8 cellular contexts compared by ENCODE assay signal in genomic region chr5:176660860-176661641, GRCh38. TPM values are rescaled to one million over a fixed set of nuclear protein-coding genes. Genes with fewer than 3 reads are reported as not detected.
A peak's percentile ranks its signal among the peaks of the same experiment; 100 is the strongest.
DNase-seq lines count a peak whose midpoint lies in the region; ATAC-seq, FAIRE-seq and TF ChIP-seq lines count a peak whose summit lies in the region.

No MANE protein-coding gene starts in this region.

- H3K36me3 ChIP-seq in Karpas-422 (ENCODE audit: insufficient read depth, low read length) = no peaks in the 10 kb centered on the region
- H3K36me3 ChIP-seq in SJCRH30 = no peaks in the 10 kb centered on the region
- H3K36me3 ChIP-seq in tibial nerve = peaks cover 0 to 19% (median 0%) of the 10 kb centered on the region in 3 donors

- H2AFZ ChIP-seq in Karpas-422 (ENCODE audit: low read length) = no peak overlapping the region

- WGBS in tibial nerve, 2 donors = 51 to 69% methylated on average over 19 to 29 of the region's 33 CpGs

- no peak for TF ChIP-seq POLR2A in tibial nerve (IDR thresholded peaks at IDR 0.05)

- H3K27ac Mint-ChIP-seq in osteocyte (ENCODE audit: unreplicated experiment) = no peak overlapping the region

- peak; percentile 66 for DNase-seq in COLO668 (lab: John Stamatoyannopoulos, UW; ENCODE audit: unreplicated experiment)
- DNase-seq in Karpas-422 = peak; percentile 93
- DNase-seq in SJCRH30 = peak; percentile 71 to 88
- DNase-seq in activated effector memory CD4-positive, alpha-beta T cell treated with anti-CD3 and anti-CD28 coated beads, Interleukin-2, amount 50 U/mL, for 16 hours = peak; percentile 93
- DNase-seq in frontal cortex (ENCODE audit: low spot score in 2 of 2) = peak; percentile 73 to 92
- peak; percentile 92 for DNase-seq in osteocyte (ENCODE audit: extremely low spot score, unreplicated experiment)
- peak; percentile 20 to 33 for DNase-seq in tibial nerve (ENCODE audit: low spot score in 2 of 2)

- peaks cover 14% of the 10 kb centered on the region for H3K4me1 Mint-ChIP-seq in osteocyte (ENCODE audit: unreplicated experiment)

- H3K27me3 Mint-ChIP-seq in osteocyte (ENCODE audit: unreplicated experiment) = peaks cover 7% of the 10 kb centered on the region

- peak; percentile 98 for TF ChIP-seq CTCF in osteocyte (IDR thresholded peaks at IDR 0.05)
- TF ChIP-seq CTCF in tibial nerve (IDR thresholded peaks at IDR 0.05) = peak; percentile 86 to 99 (median 96)

- H3K27ac ChIP-seq in Karpas-422 (ENCODE audit: low read length) = no peak overlapping the region
- H3K27ac ChIP-seq in SJCRH30 = no peak overlapping the region
- no peak overlapping the region for H3K27ac ChIP-seq in tibial nerve

- H3K9me2 ChIP-seq in Karpas-422 (replicated peaks; ENCODE audit: insufficient read depth, low read length) = no peaks in the 10 kb centered on the region

- H3K4me2 ChIP-seq in Karpas-422 (ENCODE audit: low read depth, low read length, poor library complexity, severe bottlenecking) = no peak overlapping the region

- no peaks in the 10 kb centered on the region for H3K79me2 ChIP-seq in Karpas-422 (ENCODE audit: low read length)

- no peaks in the 10 kb centered on the region for H3K9me3 Mint-ChIP-seq in osteocyte (ENCODE audit: unreplicated experiment)

- H3K9ac ChIP-seq in Karpas-422 (ENCODE audit: low read length) = no peak overlapping the region

- H3K4me3 ChIP-seq in Karpas-422 (ENCODE audit: low read length) (no peak overlapping the region), SJCRH30 (no peak overlapping the region), tibial nerve (no peak overlapping the region)

- TF ChIP-seq EP300 in tibial nerve (IDR thresholded peaks at IDR 0.05) = no peak

- FAIRE-seq in frontal cortex (lab: Jason Lieb, UNC) = no peak

- no peak overlapping the region for H3K4me3 Mint-ChIP-seq in osteocyte (ENCODE audit: unreplicated experiment)

- no peaks in the 10 kb centered on the region for H3K4me1 ChIP-seq in Karpas-422 (ENCODE audit: low read length)
- no peaks in the 10 kb centered on the region for H3K4me1 ChIP-seq in SJCRH30
- H3K4me1 ChIP-seq in tibial nerve = peaks cover 0 to 29% (median 17%) of the 10 kb centered on the region in 4 donors

- ATAC-seq in GM21360 (IDR thresholded peaks at IDR 0.05; ENCODE audit: unreplicated experiment) = peak; percentile 52

- H3K9me3 ChIP-seq in Karpas-422 (ENCODE audit: low read length) (no peaks in the 10 kb centered on the region), SJCRH30 (replicated peaks) (no peaks in the 10 kb centered on the region), tibial nerve (no peaks in the 10 kb centered on the region)

- peaks cover 5% of the 10 kb centered on the region for H3K36me3 Mint-ChIP-seq in osteocyte (ENCODE audit: unreplicated experiment)

- peaks cover 12% of the 10 kb centered on the region; the same call in 1 of the 2 replicates for H4K20me1 ChIP-seq in Karpas-422 (ENCODE audit: insufficient read depth, low read depth, low read length)

- no peaks in the 10 kb centered on the region for H3K27me3 ChIP-seq in Karpas-422 (ENCODE audit: low read length)
- no peaks in the 10 kb centered on the region for H3K27me3 ChIP-seq in SJCRH30
- peaks cover 0 to 32% of the 10 kb centered on the region in 2 donors for H3K27me3 ChIP-seq in tibial nerve

RNA-seq across cellular contexts. Expression of gene TSPAN17, which starts 13.8 kb away (rescaled TPM):
- 4.8 and 14.4 TPM in 2 replicates for total RNA-seq in Karpas-422 (2014; rRNA removed; shearing (Covaris generic); ENCODE audit: low replicate concordance)
- total RNA-seq in SJCRH30 (2014; rRNA removed; shearing (Covaris generic)) = 25.3 and 26.5 TPM in 2 replicates
- total RNA-seq in frontal cortex = 21.2 TPM
- 41.8 and 45.5 TPM in 2 replicates for total RNA-seq in osteocyte
- total RNA-seq in tibial nerve = 10 to 100 TPM; 11.0 to 25.8 (median 14.3) TPM

RNA-seq across cellular contexts. Expression of gene EIF4E1B, which starts 30.6 kb away (rescaled TPM):
- total RNA-seq in Karpas-422 (2014; rRNA removed; shearing (Covaris generic); ENCODE audit: low replicate concordance) = not detected in 2 replicates
- total RNA-seq in SJCRH30 (2014; rRNA removed; shearing (Covaris generic)) = not detected in 2 replicates
- total RNA-seq in frontal cortex = under 0.01 TPM
- total RNA-seq in osteocyte = not detected in 2 replicates
- not detected for total RNA-seq in tibial nerve

RNA-seq across cellular contexts. Expression of gene SNCB, which starts 30.7 kb away (rescaled TPM):
- total RNA-seq in Karpas-422 (2014; rRNA removed; shearing (Covaris generic); ENCODE audit: low replicate concordance) = not detected in 2 replicates
- not detected in 2 replicates for total RNA-seq in SJCRH30 (2014; rRNA removed; shearing (Covaris generic))
- total RNA-seq in frontal cortex = 15.5 TPM
- total RNA-seq in osteocyte = not detected in 2 replicates
- not detected for total RNA-seq in tibial nerve

RNA-seq across cellular contexts. Expression of gene GPRIN1, which starts 51.1 kb away (rescaled TPM):
- total RNA-seq in Karpas-422 (2014; rRNA removed; shearing (Covaris generic); ENCODE audit: low replicate concordance) = 1.9 and 4.6 TPM in 2 replicates
- total RNA-seq in SJCRH30 (2014; rRNA removed; shearing (Covaris generic)) = 6.5 and 6.9 TPM in 2 replicates
- total RNA-seq in frontal cortex (101 TPM), osteocyte (1.6 TPM in 2 replicates), tibial nerve (under 1 TPM in 2 of 4 donors, not detected in 2; 0.22 to 0.90 TPM)

Comparison
In these comparisons a context has a peak if more than half of its experiments do, and no peak if none do; other contexts are left out.
1. DNase-seq: peak in every context shown above with its lines; median percentile 93 in Karpas-422; 93 in activated effector memory CD4-positive, alpha-beta T cell treated with anti-CD3 and anti-CD28 coated beads, Interleukin-2, amount 50 U/mL, for 16 hours; 92 in osteocyte; 82 in frontal cortex; 80 in SJCRH30; 66 in COLO668; 26 in tibial nerve.
2. RNA of gene SNCB, which starts 30.7 kb away (total RNA-seq): 15.5 TPM in frontal cortex (single experiment); not detected in osteocyte, not detected in Karpas-422, not detected in SJCRH30 and not detected in tibial nerve; every median in the first group is over 10 times any median in the second.